8 cellular contexts compared by ENCODE assay signal in the genomic region with DNA sequence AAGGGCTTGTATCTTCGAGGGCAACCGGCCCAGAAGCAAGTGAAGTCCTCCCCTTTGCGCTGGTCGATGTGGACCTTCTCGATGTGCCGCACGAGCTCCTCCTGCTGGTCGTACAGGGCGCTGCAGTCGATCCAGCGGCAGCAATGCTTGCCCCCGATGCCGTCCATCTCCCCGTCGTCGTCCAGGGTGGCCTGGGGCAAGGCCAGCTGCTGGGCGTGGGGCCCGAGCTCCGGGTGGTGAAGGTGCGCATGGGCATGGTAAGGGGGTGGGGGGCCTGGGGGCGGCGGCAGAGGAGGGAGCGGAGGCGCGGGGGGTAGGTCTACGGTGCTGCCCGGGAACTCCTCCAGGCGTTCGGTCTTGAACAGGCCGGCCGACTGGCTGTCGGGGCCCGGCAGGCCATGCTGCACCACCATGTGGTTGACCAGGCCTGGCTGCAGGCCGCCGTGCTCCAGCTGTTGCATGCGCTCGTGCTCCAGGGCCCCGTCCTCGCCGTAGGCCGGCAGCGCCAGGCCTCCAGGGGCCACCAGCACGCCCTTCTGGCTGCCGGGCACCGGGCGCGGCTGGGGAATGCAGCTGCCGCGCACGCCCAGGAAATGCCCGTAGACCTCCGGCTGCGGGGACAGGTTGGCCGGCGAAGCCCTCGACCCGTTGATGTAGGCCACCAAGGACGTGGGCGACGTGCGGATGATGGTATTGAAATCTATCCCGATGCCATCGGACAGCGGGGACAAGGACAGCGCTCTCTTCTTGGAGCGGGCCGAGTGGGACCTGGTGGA.
DNase-seq lines count a peak whose midpoint lies in the region; ATAC-seq and TF ChIP-seq lines count a peak whose summit lies in the region.

No MANE protein-coding gene starts in this region.

- H3K4me3 ChIP-seq in AG04450 (ENCODE audit: low read depth, low read length) (no peak overlapping the region), epithelial cell of esophagus (ENCODE audit: low read length) (no peak overlapping the region)

- H3K27ac ChIP-seq in AG04450 (ENCODE audit: low read depth, low read length), result no peak overlapping the region

- no peak for DNase-seq in AG04450 (ENCODE audit: low read depth, low spot score)
- DNase-seq in activated CD4-positive, CD25-positive, alpha-beta regulatory T cell treated with anti-CD3 and anti-CD28 coated beads, Interleukin-2, amount 50 U/mL, for 72 hours, result peak; percentile 59
- DNase-seq in epithelial cell of esophagus (ENCODE audit: low read depth), result no peak
- peak; percentile 7 to 32 for DNase-seq in stimulated activated CD4-positive, alpha-beta T cell treated with anti-CD3 and anti-CD28 coated beads, Interleukin-1b, Interleukin-23, amount 100 ng/mL, for 1 hour (ENCODE audit: low read depth in 2 of 2)
- no peak for DNase-seq in HCEC 1CT

- H3K9me3 ChIP-seq in AG04450 (ENCODE audit: control insufficient read depth, insufficient read depth, low read length), result peaks cover 12% of the 10 kb centered on the region; the same call in 1 of the 2 replicates

- ATAC-seq in GM21515 (IDR thresholded peaks at IDR 0.05; ENCODE audit: unreplicated experiment), result peak; percentile 73
- no peak for ATAC-seq in HG02588 (IDR thresholded peaks at IDR 0.05; ENCODE audit: unreplicated experiment)
- no peak for ATAC-seq in GM19035 (IDR thresholded peaks at IDR 0.05; ENCODE audit: unreplicated experiment)

- POLR2A ChIA-PET in AG04450 (lab: Yijun Ruan, JAX), result no interaction called here

- CTCF ChIA-PET in AG04450 (lab: Charles Lee), result interaction anchor here (0.7 to 1.5 kb wide), 3 partner anchors 9 to 140 kb away, joined by 3 to 4 read pairs (median 4); no protein-coding TSS in a partner anchor

- TF ChIP-seq CTCF in AG04450 (IDR thresholded peaks at IDR 0.05; ENCODE audit: low read depth, low read length), result peak; percentile 39
- peak; percentile 16 for TF ChIP-seq CTCF in epithelial cell of esophagus (IDR thresholded peaks at IDR 0.05; ENCODE audit: insufficient read depth, low read depth, low read length, missing control alignments)

- H3K27me3 ChIP-seq in AG04450 (ENCODE audit: control insufficient read depth, insufficient read depth, low read length), result no peaks in the 10 kb centered on the region

Comparison
In these comparisons a context has a peak if more than half of its experiments do, and no peak if none do; other contexts are left out.
1. DNase-seq: peak in activated CD4-positive, CD25-positive, alpha-beta regulatory T cell treated with anti-CD3 and anti-CD28 coated beads, Interleukin-2, amount 50 U/mL, for 72 hours (single experiment) and stimulated activated CD4-positive, alpha-beta T cell treated with anti-CD3 and anti-CD28 coated beads, Interleukin-1b, Interleukin-23, amount 100 ng/mL, for 1 hour (2 of 2); none in AG04450 (single experiment), epithelial cell of esophagus (single experiment) and HCEC 1CT (single experiment).